Comparison of ENCODE assay signal across 1 cellular context in genomic region chr6:159830481-159831372, GRCh38.
TF ChIP-seq lines count a peak whose summit lies in the region.

No MANE protein-coding gene starts in this region.

TF ChIP-seq in H1, 55 proteins besides CTCF, POLR2A, EP300 and RAD21:
- TF ChIP-seq CHD7 (IDR thresholded peaks at IDR 0.05; ENCODE audit: insufficient replicate concordance, low read length) (no peak), CBX5 (IDR thresholded peaks at IDR 0.05; ENCODE audit: low read depth, low read length) (no peak), MAFK (IDR thresholded peaks at IDR 0.05; ENCODE audit: low read depth, low read length) (no peak), CBX8 (IDR thresholded peaks at IDR 0.05; ENCODE audit: borderline replicate concordance, low read depth, low read length) (no peak), PHF8 (conservative IDR thresholded peaks at IDR 0.05; ENCODE audit: low read depth, low read length) (no peak), GABPA (IDR thresholded peaks at IDR 0.05; ENCODE audit: borderline replicate concordance, insufficient read depth, low read length) (no peak), TEAD4 (IDR thresholded peaks at IDR 0.05; ENCODE audit: low read depth, low read length) (no peak), NANOG (IDR thresholded peaks at IDR 0.05; ENCODE audit: insufficient read depth, low read depth, low read length, poor library complexity, severe bottlenecking) (peak; percentile 4), TCF12 (IDR thresholded peaks at IDR 0.05; ENCODE audit: low read depth, low read length) (no peak), YY1 (IDR thresholded peaks at IDR 0.05; ENCODE audit: low read depth, low read length) (peak; percentile 40; the same call in 1 of the 2 replicates)
